In genomic region chr9:37121881-37122280, GRCh38 we compare ENCODE assay signal across 10 cellular contexts. TPM values are rescaled to one million over a fixed set of nuclear protein-coding genes. Genes with fewer than 3 reads are reported as not detected.
DNase-seq lines count a peak whose midpoint lies in the region; ATAC-seq and TF ChIP-seq lines count a peak whose summit lies in the region.
"Had no signal": no experiment of that assay in that cellular context is flagged by ENCODE, and none has a peak within 500 bp of the region (broad histone marks: within the 10 kb centered on the region; RNA-seq: fewer than 3 reads in every experiment).

No MANE protein-coding gene starts in this region.

- no peaks in the 10 kb centered on the region for H3K9me3 ChIP-seq in OCI-LY3 (ENCODE audit: insufficient read depth, low read length)
- H3K9me3 ChIP-seq in neural progenitor cell (ENCODE audit: low read depth), result peaks cover 4% of the 10 kb centered on the region

- H2AFZ ChIP-seq in OCI-LY3 (ENCODE audit: low read depth, low read length) (no peak overlapping the region), neural progenitor cell (replicated peaks) (no peak overlapping the region)

- H3K36me3 Mint-ChIP-seq in dendritic cell treated with granulocyte-macrophage colony-stimulating factor and Interleukin-4, amounts not matched to agents 40 ng/mL and 50 ng/mL, for 4 days (ENCODE audit: low read depth), result peaks cover 22% of the 10 kb centered on the region
- peaks cover 10% of the 10 kb centered on the region for H3K36me3 Mint-ChIP-seq in neural progenitor cell

- TF ChIP-seq CTCF in OCI-LY3 (IDR thresholded peaks at IDR 0.05; ENCODE audit: low read depth, low read length), result no peak
- TF ChIP-seq CTCF in neural progenitor cell (IDR thresholded peaks at IDR 0.05), result no peak

- peaks cover 23% of the 10 kb centered on the region for H3K4me1 Mint-ChIP-seq in dendritic cell treated with granulocyte-macrophage colony-stimulating factor and Interleukin-4, amounts not matched to agents 40 ng/mL and 50 ng/mL, for 4 days (ENCODE audit: low read depth)
- peaks cover 23% of the 10 kb centered on the region for H3K4me1 Mint-ChIP-seq in neural progenitor cell

- peak overlapping the region; percentile 68 for H3K4me2 ChIP-seq in OCI-LY3 (ENCODE audit: low read length)
- peak overlapping the region; percentile 92 for H3K4me2 ChIP-seq in neural progenitor cell

- peaks cover 3% of the 10 kb centered on the region for H3F3A ChIP-seq in neural progenitor cell (ENCODE audit: low read depth)

- H3K9me3 Mint-ChIP-seq in dendritic cell treated with granulocyte-macrophage colony-stimulating factor and Interleukin-4, amounts not matched to agents 40 ng/mL and 50 ng/mL, for 4 days, result no peaks in the 10 kb centered on the region
- peaks cover 6% of the 10 kb centered on the region for H3K9me3 Mint-ChIP-seq in neural progenitor cell

- H3K4me3 ChIP-seq in OCI-LY3 (ENCODE audit: low read length) (peak overlapping the region; percentile 95), neural progenitor cell (peak overlapping the region; percentile 74)

- peaks cover 65% of the 10 kb centered on the region for H3K79me2 ChIP-seq in OCI-LY3 (ENCODE audit: low read length)
- peaks cover 59% of the 10 kb centered on the region for H3K79me2 ChIP-seq in neural progenitor cell (ENCODE audit: low read depth)

- H3K9ac ChIP-seq in OCI-LY3 (ENCODE audit: low read length) (0 out of 2 replicates have a peak overlapping the region, but pooled peaks have one; percentile 94), neural progenitor cell (peak overlapping the region; percentile 49)

- H3K4me1 ChIP-seq in OCI-LY3 (ENCODE audit: low read length), result peaks cover 13% of the 10 kb centered on the region
- H3K4me1 ChIP-seq in neural progenitor cell, result peaks cover 8% of the 10 kb centered on the region

- DNase-seq in GM03348 (ENCODE audit: low spot score) (peak; percentile 9), neural progenitor cell (ENCODE audit: low spot score) (no peak), NCI-H774 (lab: John Stamatoyannopoulos, UW) (no peak), NCI-H1092 treated with DMSO at 0.1 percent for 48 hours (lab: John Stamatoyannopoulos, UW) (no peak)
- no peak for DNase-seq in stimulated activated naive CD4-positive, alpha-beta T cell (lab: John Stamatoyannopoulos, UW)
- DNase-seq: NCI-H1930, retina had no signal

- H4K20me1 ChIP-seq in OCI-LY3 (ENCODE audit: insufficient read depth, low read length) (peaks cover 20% of the 10 kb centered on the region), neural progenitor cell (ENCODE audit: low read depth) (peaks cover 5% of the 10 kb centered on the region)

- H3K36me3 ChIP-seq in OCI-LY3 (replicated peaks; ENCODE audit: low read depth, low read length) (peaks cover 9% of the 10 kb centered on the region), neural progenitor cell (no peaks in the 10 kb centered on the region)

- H3K27ac ChIP-seq in OCI-LY3 (ENCODE audit: low read length) (no peak overlapping the region), neural progenitor cell (no peak overlapping the region)

- peak overlapping the region; percentile 96 for H3K4me3 Mint-ChIP-seq in dendritic cell treated with granulocyte-macrophage colony-stimulating factor and Interleukin-4, amounts not matched to agents 40 ng/mL and 50 ng/mL, for 4 days
- H3K4me3 Mint-ChIP-seq in neural progenitor cell, result peak overlapping the region; percentile 96

- no peak for ATAC-seq in HG03175 (IDR thresholded peaks at IDR 0.05; ENCODE audit: unreplicated experiment)

- intact Hi-C loops in dendritic cell treated with granulocyte-macrophage colony-stimulating factor and Interleukin-4, amounts not matched to agents 40 ng/mL and 50 ng/mL, for 4 days (cut with micrococcal nuclease), result no loop called here

- H3K27me3 ChIP-seq in OCI-LY3 (ENCODE audit: low read depth, low read length), result no peaks in the 10 kb centered on the region
- no peaks in the 10 kb centered on the region for H3K27me3 ChIP-seq in neural progenitor cell

- no peaks in the 10 kb centered on the region for H3K27me3 Mint-ChIP-seq in dendritic cell treated with granulocyte-macrophage colony-stimulating factor and Interleukin-4, amounts not matched to agents 40 ng/mL and 50 ng/mL, for 4 days
- peaks cover 3% of the 10 kb centered on the region for H3K27me3 Mint-ChIP-seq in neural progenitor cell (ENCODE audit: insufficient read depth, low read depth)

- H3K27ac Mint-ChIP-seq in dendritic cell treated with granulocyte-macrophage colony-stimulating factor and Interleukin-4, amounts not matched to agents 40 ng/mL and 50 ng/mL, for 4 days, result peak overlapping the region; percentile 99
- H3K27ac Mint-ChIP-seq in neural progenitor cell, result no peak overlapping the region

RNA-seq across cellular contexts. Expression of gene ZCCHC7, which starts 1.5 kb away (rescaled TPM):
- 20.0 and 27.6 TPM in 2 replicates for total RNA-seq in neural progenitor cell (ENCODE audit: low replicate concordance)
